16 cellular contexts compared by ENCODE assay signal in the genomic region with DNA sequence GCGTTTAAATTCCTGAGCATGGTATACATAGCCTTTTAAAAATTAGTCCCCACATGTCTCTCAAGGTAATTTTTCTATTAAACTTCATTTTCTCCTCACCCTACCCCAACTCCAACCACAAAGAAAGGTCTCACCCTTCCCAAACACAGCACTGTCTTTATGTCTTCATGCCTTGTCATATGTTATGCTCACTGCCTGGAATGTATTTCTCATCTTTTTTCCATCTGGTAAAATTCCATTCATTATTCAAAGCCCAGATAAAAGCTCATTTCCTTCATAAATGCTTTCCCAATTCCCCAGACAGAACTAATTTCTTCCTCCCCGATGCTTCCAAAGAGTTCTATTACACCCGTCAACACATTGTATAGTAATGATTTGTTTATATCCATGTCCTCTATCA.
"Had no signal": no experiment of that assay in that cellular context is flagged by ENCODE, and none has a peak within 500 bp of the region (broad histone marks: within the 10 kb centered on the region; RNA-seq: fewer than 3 reads in every experiment).

No MANE protein-coding gene starts in this region.

- H3K4me3 Mint-ChIP-seq: activated CD4-positive, alpha-beta memory T cell treated with anti-CD3 and anti-CD28 coated beads for 36 hours; activated naive CD8-positive, alpha-beta T cell; activated T-cell treated with anti-CD3 and anti-CD28 coated beads, Interleukin-2, amount 50 U/mL, for 4 hours; naive thymus-derived CD8-positive, alpha-beta T cell had no signal

- H3K9me3 Mint-ChIP-seq: activated CD4-positive, alpha-beta memory T cell treated with anti-CD3 and anti-CD28 coated beads for 36 hours; activated T-cell treated with anti-CD3 and anti-CD28 coated beads, Interleukin-2, amount 50 U/mL, for 4 hours; naive thymus-derived CD8-positive, alpha-beta T cell had no signal

- H3K4me3 ChIP-seq: esophagus squamous epithelium, mucosa of descending colon, sigmoid colon had no signal

- H3K27me3 ChIP-seq: esophagus squamous epithelium, sigmoid colon had no signal

- DNase-seq: activated CD4-positive, alpha-beta memory T cell treated with anti-CD3 and anti-CD28 coated beads for 36 hours; activated CD4-positive, alpha-beta T cell treated with anti-CD3 and anti-CD28 coated beads for 1 hour; activated effector memory CD4-positive, alpha-beta T cell treated with anti-CD3 and anti-CD28 coated beads, Interleukin-2, amount 50 U/mL, for 16 hours; activated T-cell treated with anti-CD3 and anti-CD28 coated beads, Interleukin-2, amount 50 U/mL, for 4 hours; aorta; esophagus squamous epithelium; left colon; mucosa of descending colon; naive thymus-derived CD8-positive, alpha-beta T cell; nucleus accumbens; sigmoid colon; stimulated activated CD4-positive, alpha-beta T cell treated with anti-CD3 and anti-CD28 coated beads, Interleukin-2, amount 100 ng/mL, for 48 hours; stimulated activated naive CD4-positive, alpha-beta T cell treated with Interleukin-2 at 50 U/mL for 16 hours; T-helper 9 cell; trophoblast cell had no signal

- H3K27ac Mint-ChIP-seq: activated CD4-positive, alpha-beta memory T cell treated with anti-CD3 and anti-CD28 coated beads for 36 hours; activated naive CD8-positive, alpha-beta T cell; naive thymus-derived CD8-positive, alpha-beta T cell had no signal

- H3K27me3 Mint-ChIP-seq: activated naive CD8-positive, alpha-beta T cell had no signal

- H3K36me3 Mint-ChIP-seq: activated CD4-positive, alpha-beta memory T cell treated with anti-CD3 and anti-CD28 coated beads for 36 hours; activated naive CD8-positive, alpha-beta T cell; naive thymus-derived CD8-positive, alpha-beta T cell had no signal

- H3K27ac ChIP-seq: esophagus squamous epithelium, sigmoid colon had no signal

- ATAC-seq: activated T-cell treated with anti-CD3 and anti-CD28 coated beads, Interleukin-2, amount 50 U/mL, for 4 hours; left colon; mucosa of descending colon; naive thymus-derived CD8-positive, alpha-beta T cell had no signal

- H3K4me1 ChIP-seq: sigmoid colon had no signal

- H3K9me3 ChIP-seq: esophagus squamous epithelium, mucosa of descending colon, sigmoid colon had no signal

- H3K36me3 ChIP-seq: esophagus squamous epithelium, sigmoid colon had no signal
